Comparison of ENCODE assay signal across 8 cellular contexts in genomic region chr15:50883903-50884302, GRCh38. TPM values are rescaled to one million over a fixed set of nuclear protein-coding genes. Genes with fewer than 3 reads are reported as not detected.
DNase-seq lines count a peak whose midpoint lies in the region; ATAC-seq and TF ChIP-seq lines count a peak whose summit lies in the region.

No MANE protein-coding gene starts in this region.

- H3K36me3 ChIP-seq in A673 (ENCODE audit: insufficient read depth, low read length, poor library complexity, severe bottlenecking) = no peaks in the 10 kb centered on the region

- ATAC-seq in GM19351 (IDR thresholded peaks at IDR 0.05; ENCODE audit: unreplicated experiment) (peak; percentile 20), GM21576 (IDR thresholded peaks at IDR 0.05; ENCODE audit: unreplicated experiment) (no peak), HG03571 (IDR thresholded peaks at IDR 0.05; ENCODE audit: unreplicated experiment) (no peak)

- H3K9me3 ChIP-seq in A673 (ENCODE audit: low read depth, low read length, poor library complexity, severe bottlenecking) = no peaks in the 10 kb centered on the region

- POLR2A ChIA-PET in A673 (lab: Charles Lee; ENCODE audit: low non-redundant PET) = no interaction called here

- CTCF ChIA-PET in A673 (lab: Charles Lee) = no interaction called here

- intact Hi-C loops in A673 (cut with micrococcal nuclease; ENCODE audit: unreplicated experiment) = no loop called here

- H3K4me3 ChIP-seq in A673 (ENCODE audit: low read depth, low read length, poor library complexity, severe bottlenecking) = no peak overlapping the region

- DNase-seq in A673 (ENCODE audit: low spot score) (peak; percentile 41), SKM-1 treated with dmso at 0.1 percent for 144 hours (lab: John Stamatoyannopoulos, UW; ENCODE audit: unreplicated experiment) (peak; percentile 74), foreskin melanocyte (peak; percentile 16), NCI-H446 treated with DMSO at 0.1 percent for 48 hours (lab: John Stamatoyannopoulos, UW) (no peak), NCI-H2171 (lab: John Stamatoyannopoulos, UW) (no peak)

- no peak for TF ChIP-seq CTCF in A673 (conservative IDR thresholded peaks at IDR 0.05; ENCODE audit: low read depth, low read length)

- no peaks in the 10 kb centered on the region for H3K27me3 ChIP-seq in A673 (replicated peaks; ENCODE audit: insufficient read depth, low read depth, low read length, poor library complexity)

- H3K4me1 ChIP-seq in A673 (ENCODE audit: insufficient read depth, low read length, poor library complexity, severe bottlenecking) = peaks cover 14% of the 10 kb centered on the region

- H3K27ac ChIP-seq in A673 (ENCODE audit: low read depth, low read length, poor library complexity, severe bottlenecking) = no peak overlapping the region

- BruUV-seq in A673 (replicated peaks; lab: Mats Ljungman, UMichigan) = no TSS peak

RNA-seq across cellular contexts. Expression of gene AP4E1, which starts 24.6 kb away (rescaled TPM):
- 13.7 and 13.9 TPM in 2 replicates for total RNA-seq in A673 (2021)

Comparison
In these comparisons a context has a peak if more than half of its experiments do, and no peak if none do; other contexts are left out.
1. DNase-seq: peak in A673 (single experiment), SKM-1 treated with dmso at 0.1 percent for 144 hours (single experiment) and foreskin melanocyte (single experiment); none in NCI-H446 treated with DMSO at 0.1 percent for 48 hours (single experiment) and NCI-H2171 (single experiment).